1 cellular context compared by ENCODE assay signal in genomic region chr11:118370774-118371173, GRCh38.
TF ChIP-seq lines count a peak whose summit lies in the region.

No MANE protein-coding gene starts in this region.

TF ChIP-seq in H1, 55 proteins besides CTCF, POLR2A, EP300 and RAD21:
- TF ChIP-seq HDAC6 (IDR thresholded peaks at IDR 0.05; ENCODE audit: low read depth, low read length) (no peak), FOSL1 (IDR thresholded peaks at IDR 0.05; ENCODE audit: insufficient read depth, low read depth, low read length) (no peak), SP1 (IDR thresholded peaks at IDR 0.05; ENCODE audit: low read depth, low read length) (no peak), CBX5 (IDR thresholded peaks at IDR 0.05; ENCODE audit: low read depth, low read length) (no peak), POU5F1 (IDR thresholded peaks at IDR 0.05; ENCODE audit: low read depth, low read length) (no peak), GABPA (IDR thresholded peaks at IDR 0.05; ENCODE audit: borderline replicate concordance, insufficient read depth, low read length) (no peak), GTF2F1 (IDR thresholded peaks at IDR 0.05; ENCODE audit: borderline replicate concordance, low read depth, low read length) (no peak), YY1 (IDR thresholded peaks at IDR 0.05; ENCODE audit: low read depth, low read length) (no peak), SP4 (IDR thresholded peaks at IDR 0.05; ENCODE audit: low read length) (no peak), HDAC2 (IDR thresholded peaks at IDR 0.05; ENCODE audit: borderline replicate concordance in 1 of 2, low read depth in 2 of 2, low read length in 2 of 2) (no peak), RFX5 (IDR thresholded peaks at IDR 0.05; ENCODE audit: borderline replicate concordance, low read depth, low read length) (no peak), CHD1 (IDR thresholded peaks at IDR 0.05; ENCODE audit: low read depth, low read length) (no peak), KDM1A (IDR thresholded peaks at IDR 0.05; ENCODE audit: borderline replicate concordance, low read length) (no peak), KDM5A (IDR thresholded peaks at IDR 0.05; ENCODE audit: low read length) (no peak), SRF (IDR thresholded peaks at IDR 0.05; ENCODE audit: low read depth, low read length) (no peak)
TF ChIP-seq in H1: peak in this region for 0.
